12 cellular contexts compared by ENCODE assay signal in genomic region chr22:40519284-40519947, GRCh38.
DNase-seq lines count a peak whose midpoint lies in the region; ATAC-seq, FAIRE-seq and TF ChIP-seq lines count a peak whose summit lies in the region.
"Had no signal": no experiment of that assay in that cellular context is flagged by ENCODE, and none has a peak within 500 bp of the region (broad histone marks: within the 10 kb centered on the region; RNA-seq: fewer than 3 reads in every experiment).

No MANE protein-coding gene starts in this region.

- intact Hi-C loops in left colon (cut with DNase I, micrococcal nuclease), result loop anchor here in 1 of 2 donors (10.0 kb wide), 1 partner anchor 115 kb away; the partner anchor contains the start of gene MRTFA

- peak; percentile 43 for DNase-seq in GM19239 (ENCODE audit: insufficient read length, low spot score)
- no peak for DNase-seq in RWPE2 (ENCODE audit: low spot score)
- DNase-seq in left colon, result no peak
- DNase-seq in brain microvascular endothelial cell, result no peak
- DNase-seq in C1 segment of cervical spinal cord (lab: John Stamatoyannopoulos, UW), result no peak
- DNase-seq in NK-92 (lab: John Stamatoyannopoulos, UW; ENCODE audit: unreplicated experiment), result no peak
- DNase-seq: cerebellar nuclear complex, MG63, nucleus accumbens had no signal

- H3K4me1 ChIP-seq in BLaER1 (peaks cover 14% of the 10 kb centered on the region), RWPE2 (ENCODE audit: insufficient read depth, poor library complexity, severe bottlenecking) (peaks cover 7% of the 10 kb centered on the region)

- peaks cover 100% of the 10 kb centered on the region for H4K20me1 ChIP-seq in BLaER1

- peaks cover 21% of the 10 kb centered on the region for H3K9me3 ChIP-seq in BLaER1
- no peaks in the 10 kb centered on the region for H3K9me3 ChIP-seq in RWPE2 (ENCODE audit: severe bottlenecking)

- no peak overlapping the region for H3K9ac ChIP-seq in BLaER1

- no peak for TF ChIP-seq CTCF in RWPE2 (IDR thresholded peaks at IDR 0.05; ENCODE audit: poor library complexity, severe bottlenecking)
- TF ChIP-seq CTCF in brain microvascular endothelial cell (IDR thresholded peaks at IDR 0.05; ENCODE audit: low read depth, low read length, missing control alignments), result no peak

- H3K27ac ChIP-seq in BLaER1 (no peak overlapping the region), RWPE2 (ENCODE audit: poor library complexity, severe bottlenecking) (peak overlapping the region; percentile 11), brain microvascular endothelial cell (no peak overlapping the region)
- H3K27ac ChIP-seq: C4-2B had no signal

- H3K27me3 ChIP-seq in BLaER1 (peaks cover 34% of the 10 kb centered on the region), RWPE2 (ENCODE audit: insufficient read depth, poor library complexity, severe bottlenecking) (no peaks in the 10 kb centered on the region), brain microvascular endothelial cell (replicated peaks) (no peaks in the 10 kb centered on the region)
- H3K27me3 ChIP-seq: MG63 had no signal

- peak; percentile 71 for FAIRE-seq in GM19239 (lab: Jason Lieb, UNC)

- peaks cover 25% of the 10 kb centered on the region; the same call in 1 of the 2 replicates for H3K36me3 ChIP-seq in BLaER1
- peaks cover 9% of the 10 kb centered on the region for H3K36me3 ChIP-seq in RWPE2 (ENCODE audit: low read depth)
- peaks cover 2% of the 10 kb centered on the region for H3K36me3 ChIP-seq in brain microvascular endothelial cell (replicated peaks)

- in situ Hi-C loops in brain microvascular endothelial cell (cut with HindIII; ENCODE audit: low pct_ligation_motif_present, low sequenced_read_pairs), result no loop called here

- ATAC-seq in RWPE2 (ENCODE audit: low read depth) (no peak), left colon (peak; percentile 96), HG03159 (IDR thresholded peaks at IDR 0.05; ENCODE audit: unreplicated experiment) (no peak)

- peak overlapping the region; percentile 58 for H3K4me2 ChIP-seq in BLaER1

- H3K4me3 ChIP-seq in BLaER1 (no peak overlapping the region), RWPE2 (ENCODE audit: severe bottlenecking) (no peak overlapping the region), brain microvascular endothelial cell (ENCODE audit: low read depth, low read length) (no peak overlapping the region)
- H3K4me3 ChIP-seq: MG63 had no signal
